ENCODE assay signal across 16 cellular contexts in the genomic region with DNA sequence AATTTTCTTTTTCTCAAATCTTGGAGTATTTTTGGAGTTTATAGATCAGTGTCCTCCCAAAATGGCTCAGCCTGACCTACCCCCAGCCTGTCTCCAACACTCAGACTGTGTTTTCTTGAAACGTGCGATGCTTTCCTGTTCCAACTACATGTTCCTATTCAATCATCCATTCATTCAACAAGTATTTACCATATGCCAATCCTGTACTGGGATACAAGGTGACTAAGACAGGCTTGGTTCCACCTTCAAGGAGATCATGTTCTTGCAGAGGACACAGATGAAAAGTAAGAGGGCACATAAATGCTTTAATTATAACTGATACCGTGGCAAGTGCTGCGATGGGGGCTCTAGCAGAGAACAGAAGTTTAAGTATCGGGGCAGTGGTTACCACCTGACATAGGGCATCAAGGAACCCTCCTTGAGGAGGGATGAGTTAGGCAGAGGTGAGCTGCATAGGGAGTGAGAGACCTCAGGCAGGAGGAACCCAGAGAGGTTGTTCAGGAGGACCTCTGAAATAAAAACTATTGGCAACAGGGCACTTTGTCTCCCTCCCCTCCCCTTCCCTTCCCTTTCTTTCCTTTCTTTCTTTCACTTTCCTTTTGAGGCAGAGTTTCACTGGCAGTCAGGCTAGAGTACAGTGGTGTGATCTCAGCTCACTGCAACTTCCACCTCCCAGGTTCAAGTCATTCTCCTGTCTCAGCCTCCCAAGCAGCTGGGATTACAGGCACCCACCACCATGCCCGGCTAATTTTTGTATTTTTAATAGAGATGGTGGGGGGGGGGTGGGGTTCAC.
DNase-seq lines count a peak whose midpoint lies in the region; ATAC-seq and TF ChIP-seq lines count a peak whose summit lies in the region.
"Had no signal": no experiment of that assay in that cellular context is flagged by ENCODE, and none has a peak within 500 bp of the region (broad histone marks: within the 10 kb centered on the region; RNA-seq: fewer than 3 reads in every experiment).

No MANE protein-coding gene starts in this region.

- H3K79me2 ChIP-seq in ACC112 (ENCODE audit: control insufficient read depth, insufficient read depth, low read length, unreplicated experiment) = no peaks in the 10 kb centered on the region

- H3K4me3 ChIP-seq in ACC112 (ENCODE audit: low read depth, low read length) = peak overlapping the region; percentile 43; the same call in 1 of the 2 replicates
- H3K4me3 ChIP-seq: psoas muscle had no signal

- ATAC-seq in GM19397 (IDR thresholded peaks at IDR 0.05; ENCODE audit: unreplicated experiment) (peak; percentile 71), HG02885 (IDR thresholded peaks at IDR 0.05; ENCODE audit: poor library complexity, unreplicated experiment) (peak; percentile 68), activated B cell treated with CpG ODN at 0.5 μM for 24 hours (ENCODE audit: low read depth) (no peak), GM18498 (IDR thresholded peaks at IDR 0.05; ENCODE audit: unreplicated experiment) (no peak), HG03521 (IDR thresholded peaks at IDR 0.05; ENCODE audit: unreplicated experiment) (no peak)
- ATAC-seq: stimulated activated memory B cell treated with anti-CD40 and anti-IgM and Interleukin-4, amounts not matched to agents 10 μg/mL and 1 μg/mL and 100 μg/mL, for 72 hours had no signal

- peak overlapping the region; percentile 9 for H3K4me3 Mint-ChIP-seq in activated B cell treated with CpG ODN at 0.5 μM for 24 hours
- H3K4me3 Mint-ChIP-seq: activated naive CD8-positive, alpha-beta T cell treated with anti-CD3 and anti-CD28 coated beads for 36 hours; B cell; H9; stimulated activated memory B cell treated with anti-CD40 and anti-IgM and Interleukin-4, amounts not matched to agents 10 μg/mL and 1 μg/mL and 100 μg/mL, for 72 hours had no signal

- peaks cover 14% of the 10 kb centered on the region for H3K4me1 Mint-ChIP-seq in activated B cell treated with CpG ODN at 0.5 μM for 24 hours
- H3K4me1 Mint-ChIP-seq: activated naive CD8-positive, alpha-beta T cell treated with anti-CD3 and anti-CD28 coated beads for 36 hours had no signal

- CTCF ChIA-PET in activated B cell treated with CpG ODN at 0.5 μM for 24 hours (lab: Charles Lee) = no interaction called here

- DNase-seq in activated B cell treated with CpG ODN at 0.5 μM for 24 hours (no peak), activated T-cell treated with anti-CD3 and anti-CD28 coated beads for 4 hours (no peak)
- DNase-seq in activated naive CD4-positive, alpha-beta T cell treated with anti-CD3 and anti-CD28 coated beads, Interleukin-2, amount 50 U/mL, for 16 hours = no peak
- DNase-seq: activated naive CD8-positive, alpha-beta T cell treated with anti-CD3 and anti-CD28 coated beads for 36 hours; H9; NCI-H2227 treated with DMSO at 0.1 percent for 48 hours; psoas muscle; stimulated activated CD4-positive, alpha-beta T cell treated with anti-CD3 and anti-CD28 coated beads, Interleukin-1b, Interleukin-23, amount 100 ng/mL, for 48 hours had no signal

- no peaks in the 10 kb centered on the region for H3K9me3 Mint-ChIP-seq in activated B cell treated with CpG ODN at 0.5 μM for 24 hours
- H3K9me3 Mint-ChIP-seq: H9; immature natural killer cell; stimulated activated memory B cell treated with anti-CD40 and anti-IgM and Interleukin-4, amounts not matched to agents 10 μg/mL and 1 μg/mL and 100 μg/mL, for 72 hours had no signal

- H3K27ac ChIP-seq in ACC112 (ENCODE audit: low read depth, low read length) = no peak overlapping the region
- H3K27ac ChIP-seq: psoas muscle had no signal

- intact Hi-C loops in activated B cell treated with CpG ODN at 0.5 μM for 24 hours (cut with micrococcal nuclease) = loop anchor here (5.0 kb wide), 1 partner anchor 469 kb away; the partner anchor contains the start of gene EPHA4

- no peaks in the 10 kb centered on the region for H3K27me3 ChIP-seq in ACC112 (ENCODE audit: insufficient read depth, low read length)

- no peaks in the 10 kb centered on the region for H3K36me3 ChIP-seq in ACC112 (ENCODE audit: insufficient read depth, low read length)

- peaks cover 12% of the 10 kb centered on the region for H3K4me1 ChIP-seq in ACC112 (ENCODE audit: control insufficient read depth, insufficient read depth, low read length, unreplicated experiment)

- no peak overlapping the region for H3K27ac Mint-ChIP-seq in activated B cell treated with CpG ODN at 0.5 μM for 24 hours
- H3K27ac Mint-ChIP-seq: activated naive CD8-positive, alpha-beta T cell treated with anti-CD3 and anti-CD28 coated beads for 36 hours; B cell; H9; stimulated activated memory B cell treated with anti-CD40 and anti-IgM and Interleukin-4, amounts not matched to agents 10 μg/mL and 1 μg/mL and 100 μg/mL, for 72 hours had no signal

- POLR2A ChIA-PET in activated B cell treated with CpG ODN at 0.5 μM for 24 hours (lab: Charles Lee) = no interaction called here

- no peak for TF ChIP-seq CTCF in activated B cell treated with CpG ODN at 0.5 μM for 24 hours (IDR thresholded peaks at IDR 0.05)

- no peaks in the 10 kb centered on the region for H3K36me3 Mint-ChIP-seq in activated B cell treated with CpG ODN at 0.5 μM for 24 hours (ENCODE audit: low read depth)
- H3K36me3 Mint-ChIP-seq: activated naive CD8-positive, alpha-beta T cell treated with anti-CD3 and anti-CD28 coated beads for 36 hours; immature natural killer cell; stimulated activated memory B cell treated with anti-CD40 and anti-IgM and Interleukin-4, amounts not matched to agents 10 μg/mL and 1 μg/mL and 100 μg/mL, for 72 hours had no signal

- peaks cover 10% of the 10 kb centered on the region for H3K27me3 Mint-ChIP-seq in activated B cell treated with CpG ODN at 0.5 μM for 24 hours

- peak overlapping the region; percentile 95 for H2AFZ ChIP-seq in ACC112 (ENCODE audit: low read length, unreplicated experiment)

Comparison
In these comparisons a context has a peak if more than half of its experiments do, and no peak if none do; other contexts are left out.
1. ATAC-seq: peak in GM19397 (single experiment) and HG02885 (single experiment); none in activated B cell treated with CpG ODN at 0.5 μM for 24 hours (single experiment), GM18498 (single experiment) and HG03521 (single experiment).